In the genomic region with DNA sequence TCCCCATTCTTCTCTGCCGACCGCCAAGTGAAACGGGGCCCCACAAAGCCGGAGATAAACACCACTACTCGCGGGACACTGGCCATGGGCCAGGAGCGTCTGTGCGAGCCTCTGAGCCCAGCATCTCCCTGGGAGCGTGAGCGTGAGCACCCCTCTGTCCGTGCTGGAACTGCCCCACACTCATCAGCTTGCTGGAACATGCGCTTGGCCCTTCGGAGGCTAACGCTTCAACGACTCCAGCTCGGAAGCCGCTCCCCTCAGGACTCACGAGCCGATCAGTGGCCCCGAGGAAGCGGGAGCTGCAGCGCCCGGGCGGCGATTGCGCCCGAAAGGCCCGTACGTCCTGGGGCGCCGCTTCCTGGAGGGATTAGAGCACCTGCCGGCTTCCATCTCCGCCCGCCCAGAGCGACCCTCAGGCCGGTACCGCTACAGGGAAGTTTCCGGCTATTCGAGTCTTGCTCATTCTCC, we compare ENCODE assay signal across 9 cellular contexts. TPM values are rescaled to one million over a fixed set of nuclear protein-coding genes. Genes with fewer than 3 reads are reported as not detected.
DNase-seq lines count a peak whose midpoint lies in the region; ATAC-seq and TF ChIP-seq lines count a peak whose summit lies in the region.
"Had no signal": no experiment of that assay in that cellular context is flagged by ENCODE, and none has a peak within 500 bp of the region (broad histone marks: within the 10 kb centered on the region; RNA-seq: fewer than 3 reads in every experiment).

No MANE protein-coding gene starts in this region.

- no TSS peak for BruUV-seq in IMR-90 (replicated peaks; lab: Mats Ljungman, UMichigan)

- no peak overlapping the region for H2BK120ac ChIP-seq in IMR-90 (ENCODE audit: low read depth, low read length)

- peaks cover 0 to 6% (median 0%) of the 10 kb centered on the region in 7 donors for H3K9me3 Mint-ChIP-seq in CD4-positive, CD25-positive, alpha-beta regulatory T cell

- H2AFZ ChIP-seq in IMR-90 (replicated peaks; ENCODE audit: low read length, poor library complexity): peak overlapping the region; percentile 90

- no peak overlapping the region for H3K27ac Mint-ChIP-seq in CD4-positive, CD25-positive, alpha-beta regulatory T cell

- 0 out of 4 replicates have a peak, but pooled peaks cover 0 to 6% of the 10 kb centered on the region in 2 experiments for H3K79me1 ChIP-seq in IMR-90 (ENCODE audit: low read depth in 1 of 2, low read length in 2 of 2)

- H3K27me3 ChIP-seq in CD4-positive, CD25-positive, alpha-beta regulatory T cell (ENCODE audit: control insufficient read depth, insufficient read depth, low read length): peaks cover 22% of the 10 kb centered on the region
- H3K27me3 ChIP-seq in IMR-90 (ENCODE audit: control insufficient read depth, insufficient read depth, low read length) (peaks cover 24% of the 10 kb centered on the region), iPS-18a (ENCODE audit: control insufficient read depth, insufficient read depth, low read length) (peaks cover 52% of the 10 kb centered on the region), spleen (replicated peaks in 1 of 7) (peaks cover 0 to 44% (median 20%) of the 10 kb centered on the region in 7 donors)

- no peak overlapping the region for H2BK15ac ChIP-seq in IMR-90 (ENCODE audit: low read depth, low read length)

- no peaks in the 10 kb centered on the region for H3K36me3 Mint-ChIP-seq in CD4-positive, CD25-positive, alpha-beta regulatory T cell

- no peak overlapping the region for H4K91ac ChIP-seq in IMR-90 (ENCODE audit: insufficient read depth, low read depth, low read length)

- POLR2A ChIA-PET in IMR-90 (lab: Charles Lee; ENCODE audit: unreplicated experiment): no interaction called here

- no peak overlapping the region for H4K8ac ChIP-seq in IMR-90 (ENCODE audit: low read depth in 2 of 2, low read length in 2 of 2)

- peaks cover 60% of the 10 kb centered on the region for H3K27me3 Mint-ChIP-seq in CD4-positive, CD25-positive, alpha-beta regulatory T cell

- peaks cover 23% of the 10 kb centered on the region for H3K4me1 ChIP-seq in CD4-positive, CD25-positive, alpha-beta regulatory T cell (ENCODE audit: control insufficient read depth, insufficient read depth, low read length, poor library complexity, severe bottlenecking)
- H3K4me1 ChIP-seq in IMR-90 (ENCODE audit: control insufficient read depth, insufficient read depth, low read length) (no peaks in the 10 kb centered on the region; the same call in 1 of the 2 replicates), iPS-18a (ENCODE audit: control insufficient read depth, low read depth, low read length) (peaks cover 40% of the 10 kb centered on the region), spleen (peaks cover 19 to 32% (median 24%) of the 10 kb centered on the region in 6 donors)

- no peak for TF ChIP-seq RAD21 in IMR-90 (IDR thresholded peaks at IDR 0.05; ENCODE audit: low read length)

- peak in 2 of 3 donors; percentile 5 to 22 for DNase-seq in CD4-positive, CD25-positive, alpha-beta regulatory T cell
- DNase-seq in IMR-90 (peak; percentile 12), astrocyte of the spinal cord (ENCODE audit: low read depth, low spot score) (peak; percentile 19), spleen (no peak), NCI-H345 (lab: John Stamatoyannopoulos, UW) (no peak)

- no peak overlapping the region for H2BK20ac ChIP-seq in IMR-90 (ENCODE audit: low read depth, low read length)

- no peak overlapping the region for H3K27ac ChIP-seq in CD4-positive, CD25-positive, alpha-beta regulatory T cell (ENCODE audit: insufficient read depth, low read length, poor library complexity, severe bottlenecking)
- H3K27ac ChIP-seq in IMR-90 (ENCODE audit: insufficient read depth, low read length) (no peak overlapping the region), iPS-18a (ENCODE audit: low read length) (no peak overlapping the region), spleen (no peak overlapping the region)

- H2AK5ac ChIP-seq in IMR-90 (ENCODE audit: low read depth, low read length): no peak overlapping the region

- WGBS in IMR-90 (ENCODE audit: extremely low coverage in 2 of 2, insufficient read length in 1 of 2), 2 experiments: 3% methylated on average over 24 of the region's 39 CpGs; no CpG with 5 or more reads in 1 of the 2 experiments
- WGBS in spleen, 5 donors: 2 to 9% (median 2%) methylated on average over 23 to 39 of the region's 39 CpGs

- peaks cover 16% of the 10 kb centered on the region; the same call in 1 of the 2 replicates for H4K20me1 ChIP-seq in IMR-90 (ENCODE audit: insufficient read depth, low read length)

- intact Hi-C loops in IMR-90 (cut with micrococcal nuclease): loop anchor here (5.0 kb wide), 1 partner anchor 320 kb away; a partner anchor contains a TSS
- intact Hi-C loops in spleen (cut with DNase I; ENCODE audit: low total_unique reads): loop anchor here (5.0 kb wide), 1 partner anchor 115 kb away; no protein-coding TSS in a partner anchor

- peak overlapping the region; percentile 90 for H3K4me2 ChIP-seq in IMR-90 (ENCODE audit: low read depth, low read length)

- no peak for ATAC-seq in CD4-positive, CD25-positive, alpha-beta regulatory T cell (ENCODE audit: low read depth in 2 of 2)
- ATAC-seq in IMR-90 (ENCODE audit: low read depth): 0 out of 2 replicates have a peak, but pooled peaks have one; percentile 1
- no peak for ATAC-seq in GM21576 (IDR thresholded peaks at IDR 0.05; ENCODE audit: unreplicated experiment)
- no peak for ATAC-seq in HG03469 (IDR thresholded peaks at IDR 0.05; ENCODE audit: unreplicated experiment)

- dilution Hi-C loops in IMR-90 (cut with HindIII; ENCODE audit: low sequenced_read_pairs, unreplicated experiment): no loop called here

- TF ChIP-seq CTCF in IMR-90 (conservative IDR thresholded peaks at IDR 0.05; ENCODE audit: low read depth, low read length): no peak
- peak; percentile 5 for TF ChIP-seq CTCF in astrocyte of the spinal cord (IDR thresholded peaks at IDR 0.05; ENCODE audit: low read depth, low read length)
- TF ChIP-seq CTCF in spleen (IDR thresholded peaks at IDR 0.05 in 8 of 11, conservative IDR thresholded peaks at IDR 0.05 in 3 of 11): no peak

- H3K36me3 ChIP-seq in CD4-positive, CD25-positive, alpha-beta regulatory T cell (ENCODE audit: control insufficient read depth, insufficient read depth, low read length): no peaks in the 10 kb centered on the region
- H3K36me3 ChIP-seq in IMR-90 (ENCODE audit: control insufficient read depth, insufficient read depth, low read length): no peaks in the 10 kb centered on the region
- H3K36me3 ChIP-seq in iPS-18a (ENCODE audit: control insufficient read depth, low read depth, low read length): no peaks in the 10 kb centered on the region
- no peaks in the 10 kb centered on the region for H3K36me3 ChIP-seq in spleen

- TF ChIP-seq POLR2A in IMR-90 (IDR thresholded peaks at IDR 0.05; ENCODE audit: low read depth, low read length) (no peak), spleen (IDR thresholded peaks at IDR 0.05) (no peak)

- H3K4me3 Mint-ChIP-seq in CD4-positive, CD25-positive, alpha-beta regulatory T cell: peak overlapping the region in 3 of 4 donors; percentile 28 to 79 (median 77)

- in situ Hi-C loops in IMR-90 (cut with MboI; ENCODE audit: low sequenced_read_pairs): loop anchor here (10.0 kb wide), 1 partner anchor 118 kb away; no protein-coding TSS in a partner anchor
- in situ Hi-C loops in astrocyte of the spinal cord (cut with HindIII; ENCODE audit: low sequenced_read_pairs): no loop called here

- no peak overlapping the region for H3K4ac ChIP-seq in IMR-90 (ENCODE audit: low read depth, low read length)

- H3K4me1 Mint-ChIP-seq in CD4-positive, CD25-positive, alpha-beta regulatory T cell: peaks cover 9 to 25% (median 15%) of the 10 kb centered on the region in 4 donors

- H2BK5ac ChIP-seq in IMR-90 (ENCODE audit: low read depth, low read length, poor library complexity, severe bottlenecking): no peak overlapping the region

- no peak overlapping the region for H2AK9ac ChIP-seq in IMR-90 (replicated peaks; ENCODE audit: low read depth, low read length, poor library complexity)

- H4K5ac ChIP-seq in IMR-90 (ENCODE audit: low read depth, low read length): no peak overlapping the region

- H3K14ac ChIP-seq in IMR-90 (replicated peaks; ENCODE audit: low read depth, low read length): no peak overlapping the region

- H3K9me3 ChIP-seq in CD4-positive, CD25-positive, alpha-beta regulatory T cell (ENCODE audit: control insufficient read depth in 2 of 2, low read length in 2 of 2): no peaks in the 10 kb centered on the region
- H3K9me3 ChIP-seq in IMR-90 (ENCODE audit: control insufficient read depth, insufficient read depth, low read length): no peaks in the 10 kb centered on the region
- no peaks in the 10 kb centered on the region for H3K9me3 ChIP-seq in iPS-18a (ENCODE audit: control insufficient read depth, low read depth, low read length)
- H3K9me3 ChIP-seq in spleen: no peaks in the 10 kb centered on the region

- no peak overlapping the region for H3K56ac ChIP-seq in IMR-90 (ENCODE audit: extremely low read depth, insufficient read depth, low read length)

- H3K9ac ChIP-seq in IMR-90 (ENCODE audit: low read depth, low read length) (no peak overlapping the region), iPS-18a (ENCODE audit: low read length) (no peak overlapping the region)

- peak overlapping the region; percentile 40 for H3K4me3 ChIP-seq in CD4-positive, CD25-positive, alpha-beta regulatory T cell (ENCODE audit: low read depth, low read length)
- peak overlapping the region; percentile 32 for H3K4me3 ChIP-seq in IMR-90 (ENCODE audit: insufficient read depth, low read depth, low read length)
- H3K4me3 ChIP-seq in astrocyte of the spinal cord (ENCODE audit: low read depth, low read length): peak overlapping the region; percentile 47
- H3K4me3 ChIP-seq in iPS-18a (ENCODE audit: low read length): peak overlapping the region; percentile 70
- H3K4me3 ChIP-seq in spleen: peak overlapping the region; percentile 46 to 72 (median 58)
- H3K4me3 ChIP-seq: lung had no signal

- H3K9me1 ChIP-seq in IMR-90 (ENCODE audit: insufficient read depth, low read length): peaks cover 8% of the 10 kb centered on the region; the same call in 1 of the 2 replicates

- no peak overlapping the region for H3K18ac ChIP-seq in IMR-90 (ENCODE audit: low read depth, low read length)

- no peak overlapping the region for H3K23ac ChIP-seq in IMR-90 (ENCODE audit: low read depth, low read length)

- CTCF ChIA-PET in IMR-90 (lab: Yijun Ruan, JAX): interaction anchor here (0.9 to 2.2 kb wide), 4 partner anchors 13 to 138 kb away, joined by 3 to 7 read pairs (median 5); no protein-coding TSS in a partner anchor

TF ChIP-seq in IMR-90, 13 proteins besides CTCF, POLR2A, EP300 and RAD21 (continues in another document):
- TF ChIP-seq RFX5 (IDR thresholded peaks at IDR 0.05; ENCODE audit: low read depth, low read length): no peak
- no peak for TF ChIP-seq MXI1 (IDR thresholded peaks at IDR 0.05; ENCODE audit: borderline replicate concordance, low read depth, low read length)

RNA-seq across cellular contexts. Expression of a gene that starts 1.2 kb away (rescaled TPM):
- total RNA-seq in CD4-positive, CD25-positive, alpha-beta regulatory T cell: not detected
- polyA plus RNA-seq in CD4-positive, CD25-positive, alpha-beta regulatory T cell: not detected
- total RNA-seq in IMR-90 (2012; rRNA removed): under 0.01 TPM in 2 replicates
- polyA plus RNA-seq in IMR-90 (2012; rRNA removed): 0.03 and 0.05 TPM in 2 replicates
- polyA plus RNA-seq in IMR-90 (2012; cell fraction: cytosol; rRNA removed): 0.13 TPM in 1 of 2 replicates, not detected in the other
- 0.01 and 0.21 TPM in 2 replicates for polyA plus RNA-seq in IMR-90 (2012; cell fraction: nucleus; rRNA removed; ENCODE audit: low replicate concordance)
- total RNA-seq in spleen: under 1 TPM; 0.26 to 0.75 (median 0.34) TPM
- polyA plus RNA-seq in spleen: under 1 TPM; 0.23 to 0.46 (median 0.35) TPM

Comparison
In these comparisons a context has a peak if more than half of its experiments do, and no peak if none do; other contexts are left out.
1. DNase-seq: peak in CD4-positive, CD25-positive, alpha-beta regulatory T cell (2 of 3), IMR-90 (single experiment) and astrocyte of the spinal cord (single experiment); none in spleen (single experiment) and NCI-H345 (single experiment).
2. Peak in every context shown above with its lines, with median percentiles within 50 percentile points of each other: H3K4me3 ChIP-seq.